26 cellular contexts compared by ENCODE assay signal in the genomic region with DNA sequence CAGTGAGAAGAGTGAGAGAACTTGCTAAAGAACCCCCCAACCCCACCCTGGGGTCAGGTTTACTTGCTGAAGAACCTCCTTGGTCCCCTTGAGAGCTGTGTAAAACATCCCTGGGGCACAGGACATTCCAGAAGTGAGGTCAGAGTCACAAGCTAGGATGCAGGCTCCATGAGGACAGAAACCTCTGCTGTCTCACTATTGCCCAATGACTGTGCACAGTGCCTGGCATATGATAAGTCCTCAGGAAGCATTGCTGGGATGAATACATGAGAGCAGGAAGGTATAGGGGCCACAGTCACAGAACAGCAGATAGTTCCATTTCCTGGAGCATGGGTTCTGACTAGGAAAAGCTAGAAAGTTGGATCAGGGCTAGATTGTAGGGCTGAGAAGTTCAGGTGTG. TPM values are rescaled to one million over a fixed set of nuclear protein-coding genes. Genes with fewer than 3 reads are reported as not detected.
DNase-seq lines count a peak whose midpoint lies in the region; FAIRE-seq and TF ChIP-seq lines count a peak whose summit lies in the region.
"Had no signal": no experiment of that assay in that cellular context is flagged by ENCODE, and none has a peak within 500 bp of the region (broad histone marks: within the 10 kb centered on the region; RNA-seq: fewer than 3 reads in every experiment).

No MANE protein-coding gene starts in this region.

- H3K4me1 Mint-ChIP-seq in MCF 10A (ENCODE audit: insufficient read depth, unreplicated experiment) = peaks cover 30% of the 10 kb centered on the region
- peaks cover 48% of the 10 kb centered on the region for H3K4me1 Mint-ChIP-seq in astrocyte (ENCODE audit: low read depth, unreplicated experiment)
- no peaks in the 10 kb centered on the region for H3K4me1 Mint-ChIP-seq in glutamatergic neuron (ENCODE audit: low read depth, unreplicated experiment)

- BruUV-seq in mammary epithelial cell (replicated peaks; lab: Mats Ljungman, UMichigan) = no TSS peak
- BruUV-seq in MCF 10A (replicated peaks; lab: Mats Ljungman, UMichigan) = no TSS peak

- dilution Hi-C loops in mammary epithelial cell (cut with HindIII; ENCODE audit: low sequenced_read_pairs) = no loop called here
- dilution Hi-C loops in keratinocyte (cut with MboI; ENCODE audit: extremely low pct_ligation_motif_present, low sequenced_read_pairs) = no loop called here

- in situ Hi-C loops in mammary epithelial cell (cut with MboI; ENCODE audit: low sequenced_read_pairs in 2 of 2) = no loop called here

- FAIRE-seq in astrocyte (lab: Jason Lieb, UNC) (no peak), keratinocyte (lab: Jason Lieb, UNC) (peak; percentile 49)
- FAIRE-seq: frontal cortex had no signal

- TF ChIP-seq CTCF in mammary epithelial cell (conservative IDR thresholded peaks at IDR 0.05 in 1 of 2, IDR thresholded peaks at IDR 0.05 in 1 of 2; ENCODE audit: extremely low read depth in 1 of 2, insufficient read depth in 1 of 2, low read depth in 1 of 2, low read length in 2 of 2) (no peak), MCF 10A (IDR thresholded peaks at IDR 0.05; ENCODE audit: unreplicated experiment) (no peak), astrocyte (IDR thresholded peaks at IDR 0.05; ENCODE audit: insufficient read depth, low read depth, low read length) (no peak), keratinocyte (optimal IDR thresholded peaks at IDR 0.05 in 1 of 3, IDR thresholded peaks at IDR 0.05 in 1 of 3, conservative IDR thresholded peaks at IDR 0.05 in 1 of 3; ENCODE audit: extremely low read depth in 1 of 3, insufficient read depth in 2 of 3, low read length in 3 of 3) (no peak), glutamatergic neuron (IDR thresholded peaks at IDR 0.05; ENCODE audit: partially characterized antibody, unreplicated experiment) (no peak)

- no peak overlapping the region for H3K27ac ChIP-seq in mammary epithelial cell (ENCODE audit: insufficient read depth, low read depth, low read length)
- no peak overlapping the region for H3K27ac ChIP-seq in astrocyte (ENCODE audit: low read depth, low read length)
- peak overlapping the region; percentile 39 for H3K27ac ChIP-seq in keratinocyte (ENCODE audit: control insufficient read depth, insufficient read depth, low read length)
- H3K27ac ChIP-seq in SJCRH30 = no peak overlapping the region
- H3K27ac ChIP-seq: breast epithelium, KMS-11, psoas muscle, upper lobe of right lung had no signal

- intact Hi-C loops in mammary epithelial cell (cut with micrococcal nuclease) = loop anchor here (5.0 kb wide), 1 partner anchor 174 kb away; a partner anchor contains a TSS
- intact Hi-C loops in MCF 10A (cut with micrococcal nuclease) = no loop called here

- H4K20me1 ChIP-seq in mammary epithelial cell (ENCODE audit: insufficient read depth, low read length) (no peaks in the 10 kb centered on the region), astrocyte (ENCODE audit: insufficient read depth, low read length) (no peaks in the 10 kb centered on the region), keratinocyte (ENCODE audit: control insufficient read depth, extremely low read depth, insufficient read depth, low read length) (no peaks in the 10 kb centered on the region)

- H3K36me3 ChIP-seq in mammary epithelial cell (ENCODE audit: insufficient read depth, low read length) (peaks cover 20% of the 10 kb centered on the region), astrocyte (ENCODE audit: insufficient read depth, low read length) (peaks cover 11% of the 10 kb centered on the region), keratinocyte (ENCODE audit: control insufficient read depth in 2 of 2, extremely low read depth in 1 of 2, insufficient read depth in 2 of 2, low read length in 2 of 2) (peaks cover 16 to 19% of the 10 kb centered on the region in 2 experiments), SJCRH30 (no peaks in the 10 kb centered on the region)
- H3K36me3 ChIP-seq: breast epithelium, upper lobe of right lung had no signal

- H3K4me1 ChIP-seq in mammary epithelial cell (ENCODE audit: insufficient read depth, low read length) (peaks cover 60% of the 10 kb centered on the region), astrocyte (ENCODE audit: insufficient read depth, low read length) (peaks cover 47% of the 10 kb centered on the region), keratinocyte (ENCODE audit: control insufficient read depth, extremely low read depth, insufficient read depth, low read length) (peaks cover 43% of the 10 kb centered on the region), SJCRH30 (peaks cover 12% of the 10 kb centered on the region)
- H3K4me1 ChIP-seq: breast epithelium, psoas muscle, upper lobe of right lung had no signal

- peak; percentile 54 for DNase-seq in mammary epithelial cell
- DNase-seq in MCF 10A (ENCODE audit: unreplicated experiment) = no peak
- DNase-seq in astrocyte (ENCODE audit: low read depth) = no peak
- no peak for DNase-seq in keratinocyte (ENCODE audit: low read depth, low spot score)
- no peak for DNase-seq in SJCRH30
- DNase-seq in glutamatergic neuron = no peak
- no peak for DNase-seq in amygdala (lab: John Stamatoyannopoulos, UW)
- no peak for DNase-seq in NCI-H2107 treated with DMSO at 0.1 percent for 48 hours (lab: John Stamatoyannopoulos, UW; ENCODE audit: unreplicated experiment)
- DNase-seq: activated CD4-positive, alpha-beta T cell treated with anti-CD3 and anti-CD28 coated beads for 4 hours; activated CD8-positive, alpha-beta memory T cell treated with anti-CD3 and anti-CD28 coated beads, Interleukin-2, amount 50 U/mL, for 48 hours; activated naive CD4-positive, alpha-beta T cell treated with Interleukin-2 at 50 U/mL for 16 hours; CD4-positive, alpha-beta T cell; DND-41; effector memory CD4-positive, alpha-beta T cell; natural killer cell; NCI-H1436 treated with DMSO at 0.1 percent for 48 hours; psoas muscle; Right ventricle myocardium superior; stimulated activated CD4-positive, alpha-beta T cell treated with anti-CD3 and anti-CD28 coated beads, Interleukin-15, amount 100 ng/mL, for 24 hours; stimulated activated naive CD4-positive, alpha-beta T cell treated with Interleukin-2 at 50 U/mL for 16 hours; upper lobe of right lung had no signal

- H3K36me3 Mint-ChIP-seq in MCF 10A (ENCODE audit: insufficient read depth, unreplicated experiment) (no peaks in the 10 kb centered on the region), astrocyte (ENCODE audit: low read depth, unreplicated experiment) (no peaks in the 10 kb centered on the region), glutamatergic neuron (ENCODE audit: unreplicated experiment) (no peaks in the 10 kb centered on the region)
- H3K36me3 Mint-ChIP-seq: natural killer cell had no signal

- H3K4me3 ChIP-seq in mammary epithelial cell (replicated peaks in 1 of 3; ENCODE audit: insufficient read depth in 1 of 3, low read depth in 2 of 3, low read length in 3 of 3) (no peak overlapping the region), astrocyte (ENCODE audit: insufficient read depth, low read depth, low read length) (no peak overlapping the region), keratinocyte (ENCODE audit: control insufficient read depth in 2 of 3, extremely low read depth in 1 of 3, insufficient read depth in 2 of 3, low read depth in 1 of 3, low read length in 3 of 3) (no peak overlapping the region), SJCRH30 (no peak overlapping the region)
- H3K4me3 ChIP-seq: breast epithelium, lung, psoas muscle, upper lobe of right lung had no signal

- CTCF ChIA-PET in mammary epithelial cell (lab: Charles Lee; ENCODE audit: low non-redundant PET) = no interaction called here
- CTCF ChIA-PET in MCF 10A (lab: Yijun Ruan, JAX) = interaction anchor here (3.8 kb wide), 1 partner anchor 15 kb away, joined by 33 read pairs; no protein-coding TSS in a partner anchor

- H3K4me3 Mint-ChIP-seq in MCF 10A (ENCODE audit: unreplicated experiment) = no peak overlapping the region
- H3K4me3 Mint-ChIP-seq in astrocyte (ENCODE audit: unreplicated experiment) = no peak overlapping the region
- no peak overlapping the region for H3K4me3 Mint-ChIP-seq in glutamatergic neuron (ENCODE audit: unreplicated experiment)
- H3K4me3 Mint-ChIP-seq: CD4-positive, alpha-beta T cell; natural killer cell; T-helper 2 cell treated with Interferon-gamma antibody and Interleukin-4, amounts not matched to agents 5 μg/mL and 100 μg/mL, for 36 hours had no signal

- H2AFZ ChIP-seq in mammary epithelial cell (ENCODE audit: low read depth, low read length) (no peak overlapping the region), astrocyte (ENCODE audit: low read depth, low read length) (no peak overlapping the region), keratinocyte (ENCODE audit: control insufficient read depth, low read length) (no peak overlapping the region)

- H3K4me2 ChIP-seq in mammary epithelial cell (ENCODE audit: insufficient read depth, low read depth, low read length) = no peak overlapping the region
- H3K4me2 ChIP-seq in astrocyte (ENCODE audit: low read length) = no peak overlapping the region
- H3K4me2 ChIP-seq in keratinocyte (ENCODE audit: control insufficient read depth, extremely low read depth, insufficient read depth, low read depth, low read length) = no peak overlapping the region
- H3K4me2 ChIP-seq: KMS-11 had no signal

- no peaks in the 10 kb centered on the region for H3K9me1 ChIP-seq in keratinocyte (ENCODE audit: control insufficient read depth, extremely low read depth, insufficient read depth, low read length)

- no peaks in the 10 kb centered on the region for H3K9me3 Mint-ChIP-seq in MCF 10A (ENCODE audit: unreplicated experiment)
- H3K9me3 Mint-ChIP-seq in astrocyte (ENCODE audit: unreplicated experiment) = no peaks in the 10 kb centered on the region
- no peaks in the 10 kb centered on the region for H3K9me3 Mint-ChIP-seq in glutamatergic neuron (ENCODE audit: unreplicated experiment)
- H3K9me3 Mint-ChIP-seq: CD4-positive, alpha-beta T cell; natural killer cell; T-helper 2 cell treated with Interferon-gamma antibody and Interleukin-4, amounts not matched to agents 5 μg/mL and 100 μg/mL, for 36 hours had no signal

- POLR2A ChIA-PET in MCF 10A (lab: Yijun Ruan, JAX) = interaction anchor here (1.8 kb wide), 1 partner anchor 113 kb away, joined by 6 read pairs; no protein-coding TSS in a partner anchor

- H3K9me3 ChIP-seq in mammary epithelial cell (replicated peaks; ENCODE audit: insufficient read depth, low read length) (no peaks in the 10 kb centered on the region), astrocyte (ENCODE audit: insufficient read depth, low read depth, low read length) (no peaks in the 10 kb centered on the region), keratinocyte (ENCODE audit: control insufficient read depth, low read depth, low read length) (no peaks in the 10 kb centered on the region), SJCRH30 (replicated peaks) (no peaks in the 10 kb centered on the region)
- H3K9me3 ChIP-seq: breast epithelium, psoas muscle, upper lobe of right lung had no signal

- H3K27me3 Mint-ChIP-seq in MCF 10A (ENCODE audit: insufficient read depth, unreplicated experiment) (no peaks in the 10 kb centered on the region), astrocyte (ENCODE audit: low read depth, unreplicated experiment) (no peaks in the 10 kb centered on the region), glutamatergic neuron (ENCODE audit: unreplicated experiment) (no peaks in the 10 kb centered on the region)
- H3K27me3 Mint-ChIP-seq: CD4-positive, alpha-beta T cell had no signal

- peaks cover 24% of the 10 kb centered on the region for H3K79me2 ChIP-seq in mammary epithelial cell (ENCODE audit: insufficient read depth, low read length)
- peaks cover 5% of the 10 kb centered on the region for H3K79me2 ChIP-seq in astrocyte (ENCODE audit: insufficient read depth, low read length)
- H3K79me2 ChIP-seq in keratinocyte (ENCODE audit: control insufficient read depth, insufficient read depth, low read length) = peaks cover 10% of the 10 kb centered on the region

- no peak overlapping the region for H3K27ac Mint-ChIP-seq in MCF 10A (ENCODE audit: low read depth, unreplicated experiment)
- peak overlapping the region; percentile 1 for H3K27ac Mint-ChIP-seq in astrocyte (ENCODE audit: unreplicated experiment)
- H3K27ac Mint-ChIP-seq in glutamatergic neuron (ENCODE audit: unreplicated experiment) = no peak overlapping the region
- H3K27ac Mint-ChIP-seq: CD4-positive, alpha-beta T cell; natural killer cell; T-helper 2 cell treated with Interferon-gamma antibody and Interleukin-4, amounts not matched to agents 5 μg/mL and 100 μg/mL, for 36 hours had no signal

- H3K27me3 ChIP-seq in mammary epithelial cell (ENCODE audit: insufficient read depth, low read length) = no peaks in the 10 kb centered on the region
- H3K27me3 ChIP-seq in astrocyte (ENCODE audit: insufficient read depth, low read length) = no peaks in the 10 kb centered on the region
- H3K27me3 ChIP-seq in keratinocyte (ENCODE audit: control insufficient read depth, extremely low read depth, insufficient read depth, low read length) = no peaks in the 10 kb centered on the region
- H3K27me3 ChIP-seq in SJCRH30 = no peaks in the 10 kb centered on the region
- H3K27me3 ChIP-seq: breast epithelium, upper lobe of right lung had no signal

- no peak overlapping the region for H3K9ac ChIP-seq in mammary epithelial cell (ENCODE audit: insufficient read depth, low read length)
- no peak overlapping the region for H3K9ac ChIP-seq in astrocyte (ENCODE audit: low read length)
- H3K9ac ChIP-seq in keratinocyte (ENCODE audit: control insufficient read depth, extremely low read depth, insufficient read depth, low read length) = no peak overlapping the region
- H3K9ac ChIP-seq: KMS-11 had no signal

RNA-seq across cellular contexts. Expression of a gene that starts 18.4 kb away (rescaled TPM):
- total RNA-seq in mammary epithelial cell (100 to 1,000 TPM in 1 of 2 donors, 10 to 100 TPM in 1; 74.2 to 228 TPM), MCF 10A (2022) (112 and 121 TPM in 2 replicates), astrocyte (76.1 and 77.4 TPM in 2 replicates), glutamatergic neuron (ENCODE audit: unreplicated experiment) (0.29 TPM)
- polyA plus RNA-seq in mammary epithelial cell (148 TPM), keratinocyte (114 to 280 TPM (median 268 TPM) in 3 replicates)
- polyA minus RNA-seq in mammary epithelial cell (174 TPM), keratinocyte (118 to 284 TPM (median 138 TPM) in 3 replicates)
- polyA plus RNA-seq in keratinocyte (2011; ENCODE audit: low read depth) = 14.3 TPM
- 116 and 207 TPM in 2 replicates for polyA plus RNA-seq in keratinocyte (2011; cell fraction: cytosol; rRNA removed)
- 173 and 193 TPM in 2 replicates for polyA plus RNA-seq in keratinocyte (2011; cell fraction: nucleus; rRNA removed)
- polyA plus RNA-seq in keratinocyte (2012; ENCODE audit: low replicate concordance) = 33.4 and 214 TPM in 2 replicates
- 325 TPM for polyA minus RNA-seq in keratinocyte (2011; cell fraction: cytosol; rRNA and poly(A)+ RNA removed)
- polyA minus RNA-seq in keratinocyte (2011; cell fraction: nucleus; rRNA and poly(A)+ RNA removed) = 170 and 250 TPM in 2 replicates
- 0.18 and 0.20 TPM in 2 replicates for total RNA-seq in SJCRH30 (2014; rRNA removed; shearing (Covaris generic))

Comparison
In these comparisons a context has a peak if more than half of its experiments do, and no peak if none do; other contexts are left out.
1. RNA of a gene that starts 18.4 kb away (total RNA-seq): 74.2 to 228 TPM in mammary epithelial cell, 112 to 121 TPM in MCF 10A and 76.1 to 77.4 TPM in astrocyte; 0.29 TPM in glutamatergic neuron (single experiment) and 0.18 to 0.20 TPM in SJCRH30; every median in the first group is over 10 times any median in the second.